Comparison of ENCODE assay signal across 11 cellular contexts in the genomic region with DNA sequence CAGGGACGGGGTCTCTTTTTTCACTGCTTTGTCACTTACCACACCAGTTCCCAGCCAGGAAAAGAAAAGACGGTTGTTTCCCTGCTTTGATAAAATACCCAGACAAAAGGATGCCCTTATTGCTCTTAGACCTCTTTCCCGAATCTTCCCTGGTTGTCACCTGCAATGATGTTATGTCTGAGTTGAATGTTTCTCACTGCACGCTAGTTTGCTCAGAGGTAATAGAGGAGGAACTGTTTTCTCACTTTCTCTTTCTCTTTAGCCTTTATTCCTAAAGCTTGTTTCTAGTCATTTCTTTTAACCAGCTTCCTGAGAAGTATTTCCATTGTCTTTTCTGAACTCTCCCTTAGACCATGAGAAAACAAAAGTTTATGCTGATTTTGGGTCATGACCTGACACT. TPM values are rescaled to one million over a fixed set of nuclear protein-coding genes. Genes with fewer than 3 reads are reported as not detected.
DNase-seq lines count a peak whose midpoint lies in the region; ATAC-seq and TF ChIP-seq lines count a peak whose summit lies in the region.
"Had no signal": no experiment of that assay in that cellular context is flagged by ENCODE, and none has a peak within 500 bp of the region (broad histone marks: within the 10 kb centered on the region; RNA-seq: fewer than 3 reads in every experiment).

No MANE protein-coding gene starts in this region.

- TF ChIP-seq CTCF in CD14-positive monocyte (IDR thresholded peaks at IDR 0.05) (no peak), left lung (IDR thresholded peaks at IDR 0.05) (no peak)

- peak overlapping the region in 4 of 7 donors; percentile 2 to 61 (median 42) for H3K27ac Mint-ChIP-seq in CD14-positive monocyte
- H3K27ac Mint-ChIP-seq in activated T-helper 2 cell treated with anti-CD3 and anti-CD28 coated beads, Interferon-gamma antibody, Interleukin-2, Interleukin-4, amounts not matched to agents 10 μg/mL and 5 μg/mL and 100 μg/mL, durations not matched to agents 14 hours and 24 hours and 36 hours, result peak overlapping the region; percentile 56
- H3K27ac Mint-ChIP-seq: type B pancreatic cell had no signal

- ATAC-seq in GM19043 (IDR thresholded peaks at IDR 0.05; ENCODE audit: low read depth, unreplicated experiment), result peak; percentile 93
- peak; percentile 87 for ATAC-seq in HG03045 (IDR thresholded peaks at IDR 0.05; ENCODE audit: unreplicated experiment)
- ATAC-seq in left lung, result no peak

- H3K9me3 Mint-ChIP-seq in CD14-positive monocyte, result no peaks in the 10 kb centered on the region
- no peaks in the 10 kb centered on the region for H3K9me3 Mint-ChIP-seq in activated T-helper 2 cell treated with anti-CD3 and anti-CD28 coated beads, Interferon-gamma antibody, Interleukin-2, Interleukin-4, amounts not matched to agents 10 μg/mL and 5 μg/mL and 100 μg/mL, durations not matched to agents 14 hours and 24 hours and 36 hours
- H3K9me3 Mint-ChIP-seq: type B pancreatic cell had no signal

- H3K9me3 ChIP-seq in left lung, result no peaks in the 10 kb centered on the region

- H3K4me3 ChIP-seq in left lung, result no peak overlapping the region

- intact Hi-C loops in CD14-positive monocyte (cut with micrococcal nuclease), result no loop called here
- intact Hi-C loops in activated T-helper 2 cell treated with anti-CD3 and anti-CD28 coated beads, Interferon-gamma antibody, Interleukin-2, Interleukin-4, amounts not matched to agents 10 μg/mL and 5 μg/mL and 100 μg/mL, durations not matched to agents 14 hours and 24 hours and 36 hours (cut with micrococcal nuclease), result no loop called here
- intact Hi-C loops in left lung (cut with DNase I), result no loop called here

- no peaks in the 10 kb centered on the region for H3K27me3 ChIP-seq in left lung

- peaks cover 9% of the 10 kb centered on the region for H3K4me1 Mint-ChIP-seq in CD14-positive monocyte
- peaks cover 14% of the 10 kb centered on the region for H3K4me1 Mint-ChIP-seq in activated T-helper 2 cell treated with anti-CD3 and anti-CD28 coated beads, Interferon-gamma antibody, Interleukin-2, Interleukin-4, amounts not matched to agents 10 μg/mL and 5 μg/mL and 100 μg/mL, durations not matched to agents 14 hours and 24 hours and 36 hours (ENCODE audit: low read depth)

- H3K27me3 Mint-ChIP-seq in CD14-positive monocyte (ENCODE audit: low read depth in 3 of 3), result peaks cover 0 to 2% (median 2%) of the 10 kb centered on the region in 3 donors
- H3K27me3 Mint-ChIP-seq in activated T-helper 2 cell treated with anti-CD3 and anti-CD28 coated beads, Interferon-gamma antibody, Interleukin-2, Interleukin-4, amounts not matched to agents 10 μg/mL and 5 μg/mL and 100 μg/mL, durations not matched to agents 14 hours and 24 hours and 36 hours (ENCODE audit: low read depth), result no peaks in the 10 kb centered on the region
- H3K27me3 Mint-ChIP-seq: type B pancreatic cell had no signal

- H3K4me1 ChIP-seq in left lung, result peaks cover 2 to 10% of the 10 kb centered on the region in 2 donors

- in situ Hi-C loops in KBM-7 (cut with MboI; ENCODE audit: low pct_unique_long_range_greater_than_20kb, low sequenced_read_pairs), result no loop called here

- peak overlapping the region in 1 of 2 donors; percentile 34 for H3K27ac ChIP-seq in left lung

- DNase-seq in CD14-positive monocyte (ENCODE audit: low spot score), result no peak
- no peak for DNase-seq in activated T-helper 2 cell treated with anti-CD3 and anti-CD28 coated beads, Interferon-gamma antibody, Interleukin-2, Interleukin-4, amounts not matched to agents 10 μg/mL and 5 μg/mL and 100 μg/mL, durations not matched to agents 14 hours and 24 hours and 36 hours (ENCODE audit: low spot score)
- no peak for DNase-seq in NCI-H2081 treated with DMSO at 0.1 percent for 48 hours (lab: John Stamatoyannopoulos, UW)
- DNase-seq in COLO668 (lab: John Stamatoyannopoulos, UW; ENCODE audit: unreplicated experiment), result no peak
- no peak for DNase-seq in KBM-7
- no peak for DNase-seq in left lung
- DNase-seq: activated CD8-positive, alpha-beta memory T cell treated with anti-CD3 and anti-CD28 coated beads for 24 hours; NCI-H1092 treated with DMSO at 0.1 percent for 48 hours had no signal

- H3K4me3 Mint-ChIP-seq in CD14-positive monocyte, result peak overlapping the region; percentile 53 to 94
- H3K4me3 Mint-ChIP-seq in activated T-helper 2 cell treated with anti-CD3 and anti-CD28 coated beads, Interferon-gamma antibody, Interleukin-2, Interleukin-4, amounts not matched to agents 10 μg/mL and 5 μg/mL and 100 μg/mL, durations not matched to agents 14 hours and 24 hours and 36 hours (ENCODE audit: low read depth), result peak overlapping the region; percentile 48
- H3K4me3 Mint-ChIP-seq: type B pancreatic cell had no signal

- H3K36me3 ChIP-seq in left lung, result no peaks in the 10 kb centered on the region

- H3K36me3 Mint-ChIP-seq in CD14-positive monocyte, result peaks cover 0 to 9% of the 10 kb centered on the region in 2 donors
- no peaks in the 10 kb centered on the region for H3K36me3 Mint-ChIP-seq in activated T-helper 2 cell treated with anti-CD3 and anti-CD28 coated beads, Interferon-gamma antibody, Interleukin-2, Interleukin-4, amounts not matched to agents 10 μg/mL and 5 μg/mL and 100 μg/mL, durations not matched to agents 14 hours and 24 hours and 36 hours (ENCODE audit: low read depth)

RNA-seq across cellular contexts. Expression of gene ACER2, which starts 32.9 kb away (rescaled TPM):
- under 1 TPM in 1 of 2 donors, not detected in 1; 0.17 TPM for polyA plus RNA-seq in CD14-positive monocyte
- 1.0 and 1.3 TPM in 2 replicates for total RNA-seq in activated T-helper 2 cell treated with anti-CD3 and anti-CD28 coated beads, Interferon-gamma antibody, Interleukin-2, Interleukin-4, amounts not matched to agents 10 μg/mL and 5 μg/mL and 100 μg/mL, durations not matched to agents 14 hours and 24 hours and 36 hours
- 1 to 10 TPM; 3.5 to 8.1 TPM for total RNA-seq in left lung
